Comparison of ENCODE assay signal across 8 cellular contexts in the genomic region with DNA sequence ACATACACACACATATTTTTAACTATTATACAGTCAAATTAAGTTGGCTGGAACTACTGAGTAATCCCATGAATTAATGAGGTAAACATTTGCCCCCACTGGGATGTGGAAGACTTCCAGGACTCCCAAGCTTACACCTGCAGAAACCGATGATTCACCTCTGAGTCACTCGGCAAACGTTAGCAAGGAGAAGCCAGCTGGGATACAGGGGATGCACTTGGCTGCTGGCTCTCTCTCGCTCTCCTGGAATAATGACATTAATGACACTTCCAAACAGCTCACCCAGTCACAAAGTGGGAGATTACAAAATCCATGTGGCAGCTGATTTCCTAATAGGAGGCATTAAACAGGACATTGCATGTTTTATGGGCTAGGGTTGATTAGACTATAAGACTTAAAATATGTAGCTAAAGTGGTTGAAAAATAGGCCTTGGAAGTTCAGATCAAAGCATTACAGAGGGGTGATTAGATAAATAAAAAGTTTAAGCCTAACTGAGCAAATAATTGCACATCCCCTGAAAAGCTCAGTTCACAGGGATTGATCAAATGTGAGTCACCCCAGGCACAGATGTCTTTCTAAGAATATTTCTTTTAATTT.
DNase-seq lines count a peak whose midpoint lies in the region; ATAC-seq and TF ChIP-seq lines count a peak whose summit lies in the region.

No MANE protein-coding gene starts in this region.

- peak; percentile 39 for ATAC-seq in sciatic nerve

- DNase-seq in NCI-H748 treated with DMSO at 0.1 percent for 48 hours (lab: John Stamatoyannopoulos, UW) (peak; percentile 65), fibroblast of lung (ENCODE audit: low read depth in 2 of 2) (peak; percentile 85 to 99), sciatic nerve (ENCODE audit: low spot score) (no peak), HFFc6 (no peak), suprapubic skin (ENCODE audit: low spot score in 2 of 2) (no peak), mesenteric fat pad (ENCODE audit: low spot score) (no peak), AG20443 (ENCODE audit: low spot score) (no peak)

- H4K20me1 ChIP-seq in fibroblast of lung (ENCODE audit: control insufficient read depth, extremely low read depth, insufficient read depth, low read length): no peaks in the 10 kb centered on the region

- H3K4me3 ChIP-seq in HUES64 (ENCODE audit: low read length) (no peak overlapping the region), fibroblast of lung (replicated peaks in 1 of 4; ENCODE audit: control extremely low read depth in 1 of 4, insufficient read depth in 1 of 4, low read depth in 3 of 4, low read length in 4 of 4) (no peak overlapping the region), suprapubic skin (no peak overlapping the region)

- H3K27me3 ChIP-seq in HUES64 (ENCODE audit: insufficient read depth, low read length) (no peaks in the 10 kb centered on the region), fibroblast of lung (ENCODE audit: control insufficient read depth, insufficient read depth, low read length) (no peaks in the 10 kb centered on the region), suprapubic skin (no peaks in the 10 kb centered on the region)

- H2AFZ ChIP-seq in fibroblast of lung (ENCODE audit: low read length): no peak overlapping the region

- 31% methylated on average over 4 of the region's 4 CpGs for WGBS in HUES64
- 8% methylated on average over 4 of the region's 4 CpGs for WGBS in suprapubic skin

- H3K9ac ChIP-seq in HUES64 (ENCODE audit: low read depth, low read length) (no peak overlapping the region), fibroblast of lung (ENCODE audit: insufficient read depth, low read length) (no peak overlapping the region)

- peak overlapping the region; percentile 44 for H3K27ac ChIP-seq in HUES64 (ENCODE audit: low read depth, low read length)
- H3K27ac ChIP-seq in fibroblast of lung (ENCODE audit: insufficient read depth, low read length): no peak overlapping the region
- H3K27ac ChIP-seq in suprapubic skin: no peak overlapping the region

- H3K4me2 ChIP-seq in fibroblast of lung (ENCODE audit: extremely low read depth, insufficient read depth, low read length): no peak overlapping the region

- intact Hi-C loops in sciatic nerve (cut with DNase I): no loop called here

- no peaks in the 10 kb centered on the region for H3K79me2 ChIP-seq in fibroblast of lung (ENCODE audit: control insufficient read depth, insufficient read depth, low read length)

- no peak for TF ChIP-seq EP300 in suprapubic skin (IDR thresholded peaks at IDR 0.05)

- H3K4me1 ChIP-seq in HUES64 (ENCODE audit: insufficient read depth, low read length): peaks cover 36% of the 10 kb centered on the region
- H3K4me1 ChIP-seq in fibroblast of lung (ENCODE audit: control insufficient read depth, extremely low read depth, insufficient read depth, low read length): no peaks in the 10 kb centered on the region
- H3K4me1 ChIP-seq in suprapubic skin: peaks cover 17% of the 10 kb centered on the region

- peaks cover 43% of the 10 kb centered on the region for H3K9me3 Mint-ChIP-seq in HFFc6

- H3K27me3 Mint-ChIP-seq in HFFc6 (ENCODE audit: insufficient read depth): peaks cover 4% of the 10 kb centered on the region; the same call in 1 of the 2 replicates

- H3K4me1 Mint-ChIP-seq in HFFc6 (ENCODE audit: low read depth): no peaks in the 10 kb centered on the region

- TF ChIP-seq CTCF in fibroblast of lung (conservative IDR thresholded peaks at IDR 0.05 in 1 of 2, IDR thresholded peaks at IDR 0.05 in 1 of 2; ENCODE audit: low read depth in 1 of 2, low read length in 2 of 2) (no peak), HFFc6 (IDR thresholded peaks at IDR 0.05) (no peak), suprapubic skin (IDR thresholded peaks at IDR 0.05) (no peak)

- H3K36me3 Mint-ChIP-seq in HFFc6 (ENCODE audit: low read depth): no peaks in the 10 kb centered on the region

- no peak overlapping the region for H3K4me3 Mint-ChIP-seq in HFFc6

- no peak for TF ChIP-seq POLR2A in suprapubic skin (IDR thresholded peaks at IDR 0.05)

- H3K27ac Mint-ChIP-seq in HFFc6: no peak overlapping the region

- no peaks in the 10 kb centered on the region for H3K36me3 ChIP-seq in HUES64 (ENCODE audit: insufficient read depth, low read length)
- no peaks in the 10 kb centered on the region for H3K36me3 ChIP-seq in fibroblast of lung (ENCODE audit: control insufficient read depth, insufficient read depth, low read length)
- H3K36me3 ChIP-seq in suprapubic skin: no peaks in the 10 kb centered on the region

- H3K9me3 ChIP-seq in HUES64 (ENCODE audit: insufficient read depth, low read depth, low read length) (no peaks in the 10 kb centered on the region), fibroblast of lung (ENCODE audit: control insufficient read depth, insufficient read depth, low read depth, low read length) (no peaks in the 10 kb centered on the region), suprapubic skin (no peaks in the 10 kb centered on the region)

Comparison
In these comparisons a context has a peak if more than half of its experiments do, and no peak if none do; other contexts are left out.
1. DNase-seq: peak in NCI-H748 treated with DMSO at 0.1 percent for 48 hours (single experiment) and fibroblast of lung (2 of 2); none in sciatic nerve (single experiment), HFFc6 (single experiment), suprapubic skin (0 of 2), mesenteric fat pad (single experiment) and AG20443 (single experiment).